18 cellular contexts compared by ENCODE assay signal in the genomic region with DNA sequence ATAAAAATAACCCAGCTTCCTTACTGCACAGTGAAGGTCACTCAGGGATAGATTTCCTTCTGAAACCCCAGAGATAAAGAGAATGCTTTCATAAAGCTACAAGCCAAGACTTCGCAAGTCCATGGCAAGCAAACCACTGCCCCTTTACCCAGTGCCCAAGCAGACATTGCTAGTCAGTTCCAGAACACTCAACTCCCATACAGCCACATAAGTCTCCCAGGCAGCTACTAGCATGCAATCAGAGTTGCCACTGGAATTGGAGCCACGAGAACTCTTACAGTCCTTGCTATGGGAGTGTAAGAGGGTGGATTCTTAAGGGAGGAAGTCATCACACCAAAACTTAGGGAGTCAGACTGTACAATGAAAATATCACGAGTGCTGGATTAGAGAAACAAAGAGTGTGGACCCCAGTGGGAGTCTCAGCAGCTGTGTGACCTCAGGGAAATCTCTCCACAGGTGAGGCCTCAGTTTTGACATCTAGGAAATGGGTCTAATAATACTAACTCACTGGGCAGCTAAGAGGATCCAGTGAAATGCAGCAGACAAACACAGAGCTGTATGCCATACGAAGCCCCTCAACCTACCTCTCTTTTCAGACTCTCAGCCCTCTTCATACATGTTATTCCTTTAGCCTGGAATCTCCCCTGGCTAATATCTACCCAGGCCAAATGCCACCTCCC.
"Had no signal": no experiment of that assay in that cellular context is flagged by ENCODE, and none has a peak within 500 bp of the region (broad histone marks: within the 10 kb centered on the region; RNA-seq: fewer than 3 reads in every experiment).

No MANE protein-coding gene starts in this region.

- DNase-seq: activated CD4-positive, alpha-beta T cell treated with anti-CD3 and anti-CD28 coated beads, Interleukin-2, amount 50 U/mL, for 4 hours; activated effector memory CD4-positive, alpha-beta T cell treated with Interleukin-2 at 50 U/mL for 16 hours; activated naive CD8-positive, alpha-beta T cell treated with anti-CD3 and anti-CD28 coated beads for 36 hours; activated T-cell treated with anti-CD3 and anti-CD28 coated beads, Interleukin-2, amount 50 U/mL, for 1 hour; aorta; central memory CD4-positive, alpha-beta T cell; cortex of kidney; effector CD8-positive, alpha-beta T cell; hippocampal formation; naive thymus-derived CD4-positive, alpha-beta T cell; psoas muscle; sigmoid colon; stimulated activated CD4-positive, alpha-beta T cell treated with anti-CD3 and anti-CD28 coated beads, Interleukin-12 subunit alpha, Interleukin-12 subunit beta, amount 100 ng/mL, for 4 hours; stimulated activated CD4-positive, alpha-beta T cell treated with anti-CD3 and anti-CD28 coated beads, Interleukin-2, amount 100 ng/mL, for 48 hours; stimulated activated naive CD4-positive, alpha-beta T cell treated with Interleukin-2 at 50 U/mL for 16 hours had no signal

- H3K36me3 ChIP-seq: sigmoid colon had no signal

- H3K4me1 Mint-ChIP-seq: activated naive CD8-positive, alpha-beta T cell treated with anti-CD3 and anti-CD28 coated beads for 36 hours; naive thymus-derived CD4-positive, alpha-beta T cell had no signal

- H3K4me3 ChIP-seq: lung, psoas muscle, sigmoid colon had no signal

- ATAC-seq: activated CD4-positive, CD25-positive, alpha-beta regulatory T cell treated with anti-CD3 and anti-CD28 coated beads, Interleukin-2, amount 50 U/mL, for 24 hours; naive thymus-derived CD4-positive, alpha-beta T cell; psoas muscle had no signal

- H3K9me3 ChIP-seq: psoas muscle had no signal

- H3K9me3 Mint-ChIP-seq: activated naive CD8-positive, alpha-beta T cell treated with anti-CD3 and anti-CD28 coated beads for 36 hours; T-helper 2 cell treated with Interferon-gamma antibody and Interleukin-4, amounts not matched to agents 5 μg/mL and 100 μg/mL, for 36 hours had no signal

- H3K27ac Mint-ChIP-seq: activated naive CD8-positive, alpha-beta T cell treated with anti-CD3 and anti-CD28 coated beads for 36 hours; naive thymus-derived CD4-positive, alpha-beta T cell; T-helper 2 cell treated with Interferon-gamma antibody and Interleukin-4, amounts not matched to agents 5 μg/mL and 100 μg/mL, for 36 hours had no signal

- H3K4me3 Mint-ChIP-seq: activated naive CD8-positive, alpha-beta T cell treated with anti-CD3 and anti-CD28 coated beads for 36 hours; naive thymus-derived CD4-positive, alpha-beta T cell; T-helper 2 cell treated with Interferon-gamma antibody and Interleukin-4, amounts not matched to agents 5 μg/mL and 100 μg/mL, for 36 hours had no signal

- H3K36me3 Mint-ChIP-seq: activated naive CD8-positive, alpha-beta T cell treated with anti-CD3 and anti-CD28 coated beads for 36 hours; naive thymus-derived CD4-positive, alpha-beta T cell had no signal

- H3K27ac ChIP-seq: psoas muscle, sigmoid colon had no signal

- H3K4me1 ChIP-seq: psoas muscle had no signal
